7 cellular contexts compared by ENCODE assay signal in genomic region chr7:151599401-151600227, GRCh38.
DNase-seq lines count a peak whose midpoint lies in the region; ATAC-seq, FAIRE-seq and TF ChIP-seq lines count a peak whose summit lies in the region.

No MANE protein-coding gene starts in this region.

- TF ChIP-seq POLR2A in IMR-90 (IDR thresholded peaks at IDR 0.05; ENCODE audit: low read depth, low read length), result no peak
- no peak for TF ChIP-seq POLR2A in suprapubic skin (IDR thresholded peaks at IDR 0.05)

- H4K91ac ChIP-seq in IMR-90 (ENCODE audit: insufficient read depth, low read depth, low read length), result peak overlapping the region; percentile 97

- dilution Hi-C loops in IMR-90 (cut with HindIII; ENCODE audit: low sequenced_read_pairs, unreplicated experiment), result no loop called here

- H3K9me3 Mint-ChIP-seq in naive thymus-derived CD8-positive, alpha-beta T cell, result no peaks in the 10 kb centered on the region

- no TSS peak for BruUV-seq in IMR-90 (replicated peaks; lab: Mats Ljungman, UMichigan)

- peak overlapping the region in 5 of 10 donors; percentile 3 to 77 (median 30) for H3K27ac Mint-ChIP-seq in naive thymus-derived CD8-positive, alpha-beta T cell

- no peak for TF ChIP-seq EP300 in suprapubic skin (IDR thresholded peaks at IDR 0.05)

- H3K23ac ChIP-seq in IMR-90 (ENCODE audit: low read depth, low read length), result peak overlapping the region; percentile 86

- H4K5ac ChIP-seq in IMR-90 (ENCODE audit: low read depth, low read length), result peak overlapping the region; percentile 52

- H2BK5ac ChIP-seq in IMR-90 (ENCODE audit: low read depth, low read length, poor library complexity, severe bottlenecking), result peak overlapping the region; percentile 83

- H3K9me1 ChIP-seq in IMR-90 (ENCODE audit: insufficient read depth, low read length), result peaks cover 22% of the 10 kb centered on the region

- peak overlapping the region; percentile 98 for H2BK15ac ChIP-seq in IMR-90 (ENCODE audit: low read depth, low read length)

- TF ChIP-seq CTCF in IMR-90 (conservative IDR thresholded peaks at IDR 0.05; ENCODE audit: low read depth, low read length), result no peak
- peak; percentile 0 for TF ChIP-seq CTCF in astrocyte of the spinal cord (IDR thresholded peaks at IDR 0.05; ENCODE audit: low read depth, low read length)
- TF ChIP-seq CTCF in kidney (IDR thresholded peaks at IDR 0.05; ENCODE audit: borderline replicate concordance, extremely low read depth, insufficient read depth), result no peak
- no peak for TF ChIP-seq CTCF in suprapubic skin (IDR thresholded peaks at IDR 0.05)

- H3K56ac ChIP-seq in IMR-90 (ENCODE audit: extremely low read depth, insufficient read depth, low read length), result peak overlapping the region; percentile 71

- peak overlapping the region; percentile 97 for H2BK20ac ChIP-seq in IMR-90 (ENCODE audit: low read depth, low read length)

- peak overlapping the region; percentile 73 for H2AK9ac ChIP-seq in IMR-90 (replicated peaks; ENCODE audit: low read depth, low read length, poor library complexity)

- no peaks in the 10 kb centered on the region for H4K20me1 ChIP-seq in IMR-90 (ENCODE audit: insufficient read depth, low read length)

- intact Hi-C loops in IMR-90 (cut with micrococcal nuclease), result loop anchor here (2.0 kb wide), 1 partner anchor 29 kb away; no protein-coding TSS in a partner anchor
- intact Hi-C loops in kidney (cut with DNase I), result no loop called here

- DNase-seq in IMR-90, result peak; percentile 93
- peak; percentile 92 for DNase-seq in astrocyte of the spinal cord (ENCODE audit: low read depth, low spot score)
- no peak for DNase-seq in kidney
- peak in 1 of 2 donors; percentile 68 for DNase-seq in suprapubic skin (ENCODE audit: low spot score in 2 of 2)
- no peak for DNase-seq in globus pallidus (ENCODE audit: low spot score)
- no peak for DNase-seq in SHP77 (lab: John Stamatoyannopoulos, UW)
- no peak for DNase-seq in naive thymus-derived CD8-positive, alpha-beta T cell

- H3K9ac ChIP-seq in IMR-90 (ENCODE audit: low read depth, low read length), result peak overlapping the region; percentile 37
- peak overlapping the region in 1 of 2 donors; percentile 9 for H3K9ac ChIP-seq in kidney (ENCODE audit: low read length in 2 of 2)

- no peak for FAIRE-seq in kidney (lab: Jason Lieb, UNC)

- H3K4me3 Mint-ChIP-seq in naive thymus-derived CD8-positive, alpha-beta T cell, result no peak overlapping the region

- peak overlapping the region; percentile 77 for H3K18ac ChIP-seq in IMR-90 (ENCODE audit: low read depth, low read length)

- H3K27me3 Mint-ChIP-seq in naive thymus-derived CD8-positive, alpha-beta T cell, result no peaks in the 10 kb centered on the region

- no peaks in the 10 kb centered on the region for H3K27me3 ChIP-seq in IMR-90 (ENCODE audit: control insufficient read depth, insufficient read depth, low read length)
- H3K27me3 ChIP-seq in suprapubic skin, result no peaks in the 10 kb centered on the region

- peaks cover 31 to 57% of the 10 kb centered on the region in 2 experiments for H3K79me1 ChIP-seq in IMR-90 (ENCODE audit: low read depth in 1 of 2, low read length in 2 of 2)

- H3K36me3 ChIP-seq in IMR-90 (ENCODE audit: control insufficient read depth, insufficient read depth, low read length) (no peaks in the 10 kb centered on the region), kidney (ENCODE audit: control insufficient read depth in 1 of 2, insufficient read depth in 2 of 2, low read length in 2 of 2) (peaks cover 2 to 9% of the 10 kb centered on the region in 2 donors), suprapubic skin (peaks cover 9% of the 10 kb centered on the region)

- H3K4me3 ChIP-seq in IMR-90 (ENCODE audit: insufficient read depth, low read depth, low read length), result no peak overlapping the region
- H3K4me3 ChIP-seq in astrocyte of the spinal cord (ENCODE audit: low read depth, low read length), result no peak overlapping the region
- no peak overlapping the region for H3K4me3 ChIP-seq in kidney (ENCODE audit: low read length in 2 of 2)
- H3K4me3 ChIP-seq in suprapubic skin, result no peak overlapping the region

- peaks cover 3 to 32% (median 4%) of the 10 kb centered on the region in 3 donors for H3K36me3 Mint-ChIP-seq in naive thymus-derived CD8-positive, alpha-beta T cell

- POLR2A ChIA-PET in IMR-90 (lab: Charles Lee; ENCODE audit: unreplicated experiment), result no interaction called here
- POLR2A ChIA-PET in naive thymus-derived CD8-positive, alpha-beta T cell (lab: Charles Lee), result no interaction called here

- peak overlapping the region; percentile 96 for H3K4ac ChIP-seq in IMR-90 (ENCODE audit: low read depth, low read length)

- H3K4me1 Mint-ChIP-seq in naive thymus-derived CD8-positive, alpha-beta T cell, result peaks cover 16 to 38% (median 24%) of the 10 kb centered on the region in 4 donors

- peak overlapping the region; percentile 60 for H2AFZ ChIP-seq in IMR-90 (replicated peaks; ENCODE audit: low read length, poor library complexity)

- peak overlapping the region; percentile 71 to 90 for H4K8ac ChIP-seq in IMR-90 (ENCODE audit: low read depth in 2 of 2, low read length in 2 of 2)

- peak; percentile 84 for ATAC-seq in IMR-90 (ENCODE audit: low read depth)
- no peak for ATAC-seq in naive thymus-derived CD8-positive, alpha-beta T cell

- H3K9me3 ChIP-seq in IMR-90 (ENCODE audit: control insufficient read depth, insufficient read depth, low read length) (no peaks in the 10 kb centered on the region), kidney (ENCODE audit: control insufficient read depth in 1 of 2, low read length in 2 of 2) (no peaks in the 10 kb centered on the region), suprapubic skin (no peaks in the 10 kb centered on the region)

- in situ Hi-C loops in IMR-90 (cut with MboI; ENCODE audit: low sequenced_read_pairs), result no loop called here
- in situ Hi-C loops in astrocyte of the spinal cord (cut with HindIII; ENCODE audit: low sequenced_read_pairs), result no loop called here

- CTCF ChIA-PET in IMR-90 (lab: Yijun Ruan, JAX), result interaction anchor here (1.0 to 1.6 kb wide), 5 partner anchors 22 to 146 kb away, joined by 3 to 4 read pairs (median 3); no protein-coding TSS in a partner anchor

- H3K14ac ChIP-seq in IMR-90 (replicated peaks; ENCODE audit: low read depth, low read length), result peak overlapping the region; percentile 74

- TF ChIP-seq RAD21 in IMR-90 (IDR thresholded peaks at IDR 0.05; ENCODE audit: low read length), result peak; percentile 3; the same call in 1 of the 2 replicates

- H3K4me1 ChIP-seq in IMR-90 (ENCODE audit: control insufficient read depth, insufficient read depth, low read length) (peaks cover 23% of the 10 kb centered on the region), kidney (ENCODE audit: control insufficient read depth in 1 of 2, insufficient read depth in 1 of 2, low read depth in 1 of 2, low read length in 2 of 2) (peaks cover 4 to 15% of the 10 kb centered on the region in 2 donors), suprapubic skin (peaks cover 12% of the 10 kb centered on the region)

- WGBS in IMR-90 (ENCODE audit: extremely low coverage in 2 of 2, insufficient read length in 1 of 2), 2 experiments, result 0% methylated on average over 1 of the region's 10 CpGs; no CpG with 5 or more reads in 1 of the 2 experiments
- WGBS in suprapubic skin, result 65% methylated on average over 10 of the region's 10 CpGs

- H3K27ac ChIP-seq in IMR-90 (ENCODE audit: insufficient read depth, low read length), result peak overlapping the region; percentile 81
- H3K27ac ChIP-seq in kidney (ENCODE audit: low read depth in 2 of 2, low read length in 2 of 2), result peak overlapping the region; percentile 68 to 81
- H3K27ac ChIP-seq in suprapubic skin, result peak overlapping the region; percentile 60

- peak overlapping the region; percentile 91 for H3K4me2 ChIP-seq in IMR-90 (ENCODE audit: low read depth, low read length)

- peak overlapping the region; percentile 95 for H2BK120ac ChIP-seq in IMR-90 (ENCODE audit: low read depth, low read length)

- peak overlapping the region; percentile 97 for H2AK5ac ChIP-seq in IMR-90 (ENCODE audit: low read depth, low read length)

TF ChIP-seq in IMR-90, 13 proteins besides CTCF, POLR2A, EP300 and RAD21:
- TF ChIP-seq RFX5 (IDR thresholded peaks at IDR 0.05; ENCODE audit: low read depth, low read length) (no peak), RCOR1 (IDR thresholded peaks at IDR 0.05; ENCODE audit: insufficient replicate concordance, low read length) (peak; percentile 29), MAZ (IDR thresholded peaks at IDR 0.05; ENCODE audit: borderline replicate concordance, low read depth, low read length) (peak; percentile 17; the same call in 1 of the 2 replicates), FOS (IDR thresholded peaks at IDR 0.05; ENCODE audit: low read depth, low read length) (peak; percentile 79)

Comparison
In these comparisons a context has a peak if more than half of its experiments do, and no peak if none do; other contexts are left out.
1. DNase-seq: peak in IMR-90 (single experiment) and astrocyte of the spinal cord (single experiment); none in kidney (single experiment), globus pallidus (single experiment), SHP77 (0 of 2) and naive thymus-derived CD8-positive, alpha-beta T cell (0 of 10).
2. Peak in every context shown above with its lines, with median percentiles within 50 percentile points of each other: H3K27ac ChIP-seq.